ENCODE assay signal across 19 cellular contexts in genomic region chr2:113076917-113077669, GRCh38. TPM values are rescaled to one million over a fixed set of nuclear protein-coding genes. Genes with fewer than 3 reads are reported as not detected.
A peak's percentile ranks its signal among the peaks of the same experiment; 100 is the strongest.
DNase-seq lines count a peak whose midpoint lies in the region; ATAC-seq and TF ChIP-seq lines count a peak whose summit lies in the region.
"Had no signal": no experiment of that assay in that cellular context is flagged by ENCODE, and none has a peak within 500 bp of the region (broad histone marks: within the 10 kb centered on the region; RNA-seq: fewer than 3 reads in every experiment).

No MANE protein-coding gene starts in this region.

- H3K27ac Mint-ChIP-seq in activated CD8-positive, alpha-beta memory T cell treated with anti-CD3 and anti-CD28 coated beads, Interleukin-2, amount 10 ng/mL, durations not matched to agents 7 days and 5 days = peak overlapping the region; percentile 30

- ATAC-seq in activated CD8-positive, alpha-beta memory T cell treated with anti-CD3 and anti-CD28 coated beads, Interleukin-2, amount 10 ng/mL, durations not matched to agents 7 days and 5 days = no peak
- no peak for ATAC-seq in RWPE2 (ENCODE audit: low read depth)
- ATAC-seq: Right ventricle myocardium inferior had no signal

- no peak for TF ChIP-seq POLR2A in esophagus squamous epithelium (IDR thresholded peaks at IDR 0.05)
- no peak for TF ChIP-seq POLR2A in stomach (IDR thresholded peaks at IDR 0.05)

- no peaks in the 10 kb centered on the region for H3K27me3 Mint-ChIP-seq in activated CD8-positive, alpha-beta memory T cell treated with anti-CD3 and anti-CD28 coated beads, Interleukin-2, amount 10 ng/mL, durations not matched to agents 7 days and 5 days

- peaks cover 38% of the 10 kb centered on the region for H3K4me1 ChIP-seq in RWPE2 (ENCODE audit: insufficient read depth, poor library complexity, severe bottlenecking)
- H3K4me1 ChIP-seq in esophagus squamous epithelium = peaks cover 11 to 78% (median 21%) of the 10 kb centered on the region in 3 donors
- H3K4me1 ChIP-seq in stomach = peaks cover 11 to 22% (median 19%) of the 10 kb centered on the region in 4 donors
- H3K4me1 ChIP-seq: BE2C had no signal

- H3K4me3 ChIP-seq in RWPE2 (ENCODE audit: severe bottlenecking) (no peak overlapping the region), esophagus squamous epithelium (no peak overlapping the region), stomach (no peak overlapping the region)
- H3K4me3 ChIP-seq: MG63 had no signal

- H3K27ac ChIP-seq in RWPE2 (ENCODE audit: poor library complexity, severe bottlenecking) = peak overlapping the region; percentile 86
- peak overlapping the region in 3 of 4 donors; percentile 78 to 94 (median 91) for H3K27ac ChIP-seq in esophagus squamous epithelium
- H3K27ac ChIP-seq in stomach = peak overlapping the region in 3 of 5 donors; percentile 3 to 94 (median 84)

- no peaks in the 10 kb centered on the region for H3K9me3 Mint-ChIP-seq in activated CD8-positive, alpha-beta memory T cell treated with anti-CD3 and anti-CD28 coated beads, Interleukin-2, amount 10 ng/mL, durations not matched to agents 7 days and 5 days (ENCODE audit: low read depth)

- CTCF ChIA-PET in activated CD8-positive, alpha-beta memory T cell treated with anti-CD3 and anti-CD28 coated beads, Interleukin-2, amount 10 ng/mL, durations not matched to agents 7 days and 5 days (lab: Charles Lee) = interaction anchor here (0.9 to 12.6 kb wide), 10 partner anchors 8 to 314 kb away, joined by 3 to 182 read pairs (median 6); no protein-coding TSS in a partner anchor

- H3K36me3 Mint-ChIP-seq in activated CD8-positive, alpha-beta memory T cell treated with anti-CD3 and anti-CD28 coated beads, Interleukin-2, amount 10 ng/mL, durations not matched to agents 7 days and 5 days = no peaks in the 10 kb centered on the region

- peaks cover 19% of the 10 kb centered on the region for H3K4me1 Mint-ChIP-seq in activated CD8-positive, alpha-beta memory T cell treated with anti-CD3 and anti-CD28 coated beads, Interleukin-2, amount 10 ng/mL, durations not matched to agents 7 days and 5 days

- H3K36me3 ChIP-seq in RWPE2 (ENCODE audit: low read depth) = no peaks in the 10 kb centered on the region
- H3K36me3 ChIP-seq in esophagus squamous epithelium = no peaks in the 10 kb centered on the region
- no peaks in the 10 kb centered on the region for H3K36me3 ChIP-seq in stomach
- H3K36me3 ChIP-seq: BE2C, MG63 had no signal

- TF ChIP-seq EP300 in stomach (IDR thresholded peaks at IDR 0.05) = no peak

- DNase-seq in activated CD8-positive, alpha-beta memory T cell treated with anti-CD3 and anti-CD28 coated beads, Interleukin-2, amount 10 ng/mL, durations not matched to agents 7 days and 5 days = no peak
- no peak for DNase-seq in activated CD8-positive, alpha-beta memory T cell treated with anti-CD3 and anti-CD28 coated beads, Interleukin-2, amount 50 U/mL, for 48 hours
- DNase-seq in RWPE2 (ENCODE audit: low spot score) = no peak
- no peak for DNase-seq in esophagus squamous epithelium (lab: John Stamatoyannopoulos, UW)
- DNase-seq in stomach = no peak
- DNase-seq in COR-L47 (lab: John Stamatoyannopoulos, UW) = no peak
- no peak for DNase-seq in midbrain (lab: John Stamatoyannopoulos, UW)
- no peak for DNase-seq in NCI-H1417 treated with DMSO at 0.1 percent for 48 hours (lab: John Stamatoyannopoulos, UW)
- DNase-seq: 8988T; BE2C; H7; NCI-H1092; NCI-H1694; NCI-H345; NCI-H526; NK-92 treated with Interleukin-12 subunit alpha and Interleukin-12 subunit beta, amount 100 ng/mL, for 24 hours; SK-N-SH had no signal

- TF ChIP-seq CTCF in RWPE2 (IDR thresholded peaks at IDR 0.05; ENCODE audit: poor library complexity, severe bottlenecking) (no peak), esophagus squamous epithelium (IDR thresholded peaks at IDR 0.05) (no peak), stomach (IDR thresholded peaks at IDR 0.05) (no peak)

- intact Hi-C loops in esophagus squamous epithelium (cut with DNase I) (no loop called here), stomach (cut with DNase I; ENCODE audit: low total_unique reads) (no loop called here)

- H3K27me3 ChIP-seq in RWPE2 (ENCODE audit: insufficient read depth, poor library complexity, severe bottlenecking) (no peaks in the 10 kb centered on the region), esophagus squamous epithelium (no peaks in the 10 kb centered on the region), stomach (no peaks in the 10 kb centered on the region)
- H3K27me3 ChIP-seq: BE2C, MG63 had no signal

- no peak overlapping the region for H3K4me3 Mint-ChIP-seq in activated CD8-positive, alpha-beta memory T cell treated with anti-CD3 and anti-CD28 coated beads, Interleukin-2, amount 10 ng/mL, durations not matched to agents 7 days and 5 days

- 67 to 78% methylated on average over 3 of the region's 3 CpGs for WGBS in esophagus squamous epithelium, 2 donors
- WGBS in stomach, 5 donors = 20 to 46% (median 37%) methylated on average over 3 of the region's 3 CpGs

- H3K9me3 ChIP-seq in RWPE2 (ENCODE audit: severe bottlenecking) (no peaks in the 10 kb centered on the region), esophagus squamous epithelium (no peaks in the 10 kb centered on the region), stomach (no peaks in the 10 kb centered on the region)
- H3K9me3 ChIP-seq: BE2C, MG63, SK-N-SH had no signal

RNA-seq across cellular contexts. Expression of gene IL1F10, which starts 9.3 kb away (rescaled TPM):
- total RNA-seq in activated CD8-positive, alpha-beta memory T cell treated with anti-CD3 and anti-CD28 coated beads, Interleukin-2, amount 10 ng/mL, durations not matched to agents 7 days and 5 days = not detected
- total RNA-seq in esophagus squamous epithelium (under 1 TPM in 1 of 4 donors, not detected in 3; 0.53 TPM), stomach (not detected)
- not detected for polyA plus RNA-seq in stomach
- total RNA-seq: H7, Right ventricle myocardium inferior had no signal
- polyA plus RNA-seq: SK-N-SH had no signal

RNA-seq across cellular contexts. Expression of gene IL36RN, which starts 18.1 kb away (rescaled TPM):
- total RNA-seq in activated CD8-positive, alpha-beta memory T cell treated with anti-CD3 and anti-CD28 coated beads, Interleukin-2, amount 10 ng/mL, durations not matched to agents 7 days and 5 days = not detected
- total RNA-seq in esophagus squamous epithelium (10 to 100 TPM in 3 of 4 donors, 1 to 10 TPM in 1; 5.0 to 90.7 (median 28.9) TPM), stomach (not detected)
- 1 to 10 TPM in 1 of 3 donors, not detected in 2; 1.8 TPM for polyA plus RNA-seq in stomach
- total RNA-seq: H7, Right ventricle myocardium inferior had no signal
- polyA plus RNA-seq: SK-N-SH had no signal

RNA-seq across cellular contexts. Expression of gene IL36B, which starts 24.4 kb away (rescaled TPM):
- total RNA-seq in activated CD8-positive, alpha-beta memory T cell treated with anti-CD3 and anti-CD28 coated beads, Interleukin-2, amount 10 ng/mL, durations not matched to agents 7 days and 5 days = not detected
- total RNA-seq in esophagus squamous epithelium (1 to 10 TPM in 2 of 4 donors, not detected in 2; 1.5 to 1.7 TPM), stomach (not detected)
- not detected for polyA plus RNA-seq in stomach
- total RNA-seq: H7, Right ventricle myocardium inferior had no signal
- polyA plus RNA-seq: SK-N-SH had no signal

RNA-seq across cellular contexts. Expression of gene IL1RN, which starts 50.3 kb away (rescaled TPM):
- 1 to 10 TPM; 1.8 TPM for total RNA-seq in activated CD8-positive, alpha-beta memory T cell treated with anti-CD3 and anti-CD28 coated beads, Interleukin-2, amount 10 ng/mL, durations not matched to agents 7 days and 5 days
- total RNA-seq in esophagus squamous epithelium (1,000 to 10,000 TPM in 2 of 4 donors, 100 to 1,000 TPM in 2; 594 to 1,539 (median 978) TPM), stomach (10 to 100 TPM in 2 of 5 donors, under 1 TPM in 1, not detected in 2; 0.87 to 29.3 (median 16.9) TPM)
- polyA plus RNA-seq in stomach = 100 to 1,000 TPM in 1 of 3 donors, 10 to 100 TPM in 2; 27.6 to 220 (median 40.9) TPM
- total RNA-seq: H7 had no signal
- polyA plus RNA-seq: SK-N-SH had no signal

Comparison
In these comparisons a context has a peak if more than half of its experiments do, and no peak if none do; other contexts are left out.
1. RNA of gene IL36RN, which starts 18.1 kb away (total RNA-seq): 5.0 to 90.7 TPM in esophagus squamous epithelium; not detected in activated CD8-positive, alpha-beta memory T cell treated with anti-CD3 and anti-CD28 coated beads, Interleukin-2, amount 10 ng/mL, durations not matched to agents 7 days and 5 days and not detected in stomach; every median in the first group is over 4 times any median in the second.
2. Peak in every context shown above with its lines, with median percentiles within 50 percentile points of each other: H3K27ac ChIP-seq.